1 cellular context compared by ENCODE assay signal in the genomic region with DNA sequence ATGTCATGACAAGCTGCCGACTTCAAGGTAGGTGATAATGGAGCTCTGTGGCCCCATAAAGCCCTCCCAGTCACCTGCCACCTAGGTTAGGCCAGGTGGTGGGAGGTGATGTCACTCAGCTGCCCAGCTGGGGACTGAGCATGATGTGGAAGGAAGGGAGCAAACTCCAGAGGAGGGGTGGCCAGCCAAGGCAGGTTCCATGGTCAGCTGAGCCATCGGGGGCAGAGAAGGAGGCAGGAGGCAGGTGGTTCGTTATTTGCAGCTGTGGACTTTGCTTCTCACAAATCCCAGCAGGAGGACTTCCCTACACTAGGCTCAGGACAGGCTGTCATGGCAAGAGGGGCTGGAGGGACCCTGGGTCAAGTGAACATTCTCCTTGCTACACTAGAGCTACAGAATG.
TF ChIP-seq lines count a peak whose summit lies in the region.

No MANE protein-coding gene starts in this region.

TF ChIP-seq in HepG2, 621 proteins besides CTCF, POLR2A, EP300 and RAD21:
- TF ChIP-seq HNF4A (CRISPR knock-in tag; IDR thresholded peaks at IDR 0.05) = 0 out of 2 replicates have a peak, but pooled peaks have one; percentile 24
- no peak for TF ChIP-seq RARG (CRISPR knock-in tag; IDR thresholded peaks at IDR 0.05; ENCODE audit: low read depth)
- TF ChIP-seq, protein P1, sequence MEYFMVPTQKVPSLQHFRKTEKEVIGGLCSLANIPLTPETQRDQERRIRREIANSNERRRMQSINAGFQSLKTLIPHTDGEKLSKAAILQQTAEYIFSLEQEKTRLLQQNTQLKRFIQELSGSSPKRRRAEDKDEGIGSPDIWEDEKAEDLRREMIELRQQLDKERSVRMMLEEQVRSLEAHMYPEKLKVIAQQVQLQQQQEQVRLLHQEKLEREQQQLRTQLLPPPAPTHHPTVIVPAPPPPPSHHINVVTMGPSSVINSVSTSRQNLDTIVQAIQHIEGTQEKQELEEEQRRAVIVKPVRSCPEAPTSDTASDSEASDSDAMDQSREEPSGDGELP (IDR thresholded peaks at IDR 0.05; ENCODE audit: borderline replicate concordance, low read depth) = peak; percentile 28; the same call in 1 of the 2 replicates
